36 cellular contexts compared by ENCODE assay signal in genomic region chr17:50551884-50552283, GRCh38. TPM values are rescaled to one million over a fixed set of nuclear protein-coding genes. Genes with fewer than 3 reads are reported as not detected.
"Had no signal": no experiment of that assay in that cellular context is flagged by ENCODE, and none has a peak within 500 bp of the region (broad histone marks: within the 10 kb centered on the region; RNA-seq: fewer than 3 reads in every experiment).

No MANE protein-coding gene starts in this region.

- H3K27ac Mint-ChIP-seq: activated CD4-positive, alpha-beta memory T cell treated with anti-CD3 and anti-CD28 coated beads for 36 hours; activated naive CD4-positive, alpha-beta T cell treated with anti-CD3 and anti-CD28 coated beads, Interleukin-2, amount 10 ng/mL, durations not matched to agents 7 days and 5 days; activated naive CD8-positive, alpha-beta T cell; activated naive CD8-positive, alpha-beta T cell treated with anti-CD3 and anti-CD28 coated beads, Interleukin-2, amount 50 U/mL, for 24 hours; T-helper 1 cell treated with Interleukin-12 subunit alpha and Interleukin-12 subunit beta and Interleukin-4 antibody, amounts not matched to agents 30 μg/mL and 1 μg/mL, for 36 hours; T-helper 2 cell treated with Interferon-gamma antibody and Interleukin-4, amounts not matched to agents 5 μg/mL and 100 μg/mL, for 36 hours; WTC11 had no signal

- H3K4me2 ChIP-seq: PC-9 had no signal

- H3K4me3 ChIP-seq: PC-9, SK-N-MC had no signal

- ATAC-seq: activated CD4-positive, CD25-positive, alpha-beta regulatory T cell treated with anti-CD3 and anti-CD28 coated beads, Interleukin-2, amount 50 U/mL, for 24 hours; activated naive CD8-positive, alpha-beta T cell treated with anti-CD3 and anti-CD28 coated beads, Interleukin-2, amount 50 U/mL, for 24 hours; WTC11 had no signal

- H3K27ac ChIP-seq: PC-9, SK-N-MC had no signal

- H3K27me3 Mint-ChIP-seq: activated CD4-positive, alpha-beta memory T cell treated with anti-CD3 and anti-CD28 coated beads for 36 hours; activated naive CD8-positive, alpha-beta T cell; activated naive CD8-positive, alpha-beta T cell treated with anti-CD3 and anti-CD28 coated beads, Interleukin-2, amount 50 U/mL, for 24 hours; brain had no signal

- H3K36me3 Mint-ChIP-seq: activated CD4-positive, alpha-beta memory T cell treated with anti-CD3 and anti-CD28 coated beads for 36 hours; activated naive CD4-positive, alpha-beta T cell treated with anti-CD3 and anti-CD28 coated beads, Interleukin-2, amount 10 ng/mL, durations not matched to agents 7 days and 5 days; activated naive CD8-positive, alpha-beta T cell; brain; WTC11 had no signal

- H2AFZ ChIP-seq: PC-9 had no signal

- H3K9me3 Mint-ChIP-seq: activated CD4-positive, alpha-beta memory T cell treated with anti-CD3 and anti-CD28 coated beads for 36 hours; activated naive CD4-positive, alpha-beta T cell treated with anti-CD3 and anti-CD28 coated beads, Interleukin-2, amount 10 ng/mL, durations not matched to agents 7 days and 5 days; activated naive CD8-positive, alpha-beta T cell treated with anti-CD3 and anti-CD28 coated beads, Interleukin-2, amount 50 U/mL, for 24 hours; brain; T-helper 1 cell treated with Interleukin-12 subunit alpha and Interleukin-12 subunit beta and Interleukin-4 antibody, amounts not matched to agents 30 μg/mL and 1 μg/mL, for 36 hours; T-helper 2 cell treated with Interferon-gamma antibody and Interleukin-4, amounts not matched to agents 5 μg/mL and 100 μg/mL, for 36 hours; WTC11 had no signal

- DNase-seq: activated CD4-positive, alpha-beta memory T cell treated with anti-CD3 and anti-CD28 coated beads for 36 hours; activated CD4-positive, alpha-beta T cell treated with anti-CD3 and anti-CD28 coated beads for 4 hours; activated CD4-positive, alpha-beta T cell treated with anti-CD3 and anti-CD28 coated beads, Interleukin-2, amount 50 U/mL, for 1 hour; activated CD8-positive, alpha-beta memory T cell treated with anti-CD3 and anti-CD28 coated beads, Interleukin-2, amount 50 U/mL, for 4 hours; activated effector memory CD4-positive, alpha-beta T cell treated with Interleukin-2 at 50 U/mL for 16 hours; activated naive CD4-positive, alpha-beta T cell treated with anti-CD3 and anti-CD28 coated beads, Interleukin-2, amount 10 ng/mL, durations not matched to agents 7 days and 5 days; activated naive CD8-positive, alpha-beta T cell treated with anti-CD3 and anti-CD28 coated beads, Interleukin-2, amount 50 U/mL, for 24 hours; activated T-cell treated with anti-CD3 and anti-CD28 coated beads for 4 hours; activated T-cell treated with anti-CD3 and anti-CD28 coated beads, Interleukin-2, amount 50 U/mL, for 48 hours; anterior cingulate cortex; caudate nucleus; cerebellar nuclear complex; NCI-H1092 treated with DMSO at 0.1 percent for 48 hours; NCI-H1417; NCI-H146; NCI-H187; NCI-H2029 treated with DMSO at 0.1 percent for 48 hours; NCI-H2107; NCI-H2171; NCI-H510A; NCI-H526; NCI-H748 treated with DMSO at 0.1 percent for 48 hours; NK-92 treated with Interleukin-12 subunit alpha and Interleukin-12 subunit beta, amount 100 ng/mL, for 24 hours; PC-9; Right ventricle myocardium superior had no signal

- H3K4me3 Mint-ChIP-seq: activated CD4-positive, alpha-beta memory T cell treated with anti-CD3 and anti-CD28 coated beads for 36 hours; activated naive CD4-positive, alpha-beta T cell treated with anti-CD3 and anti-CD28 coated beads, Interleukin-2, amount 10 ng/mL, durations not matched to agents 7 days and 5 days; activated naive CD8-positive, alpha-beta T cell; activated naive CD8-positive, alpha-beta T cell treated with anti-CD3 and anti-CD28 coated beads, Interleukin-2, amount 50 U/mL, for 24 hours; brain; T-helper 1 cell treated with Interleukin-12 subunit alpha and Interleukin-12 subunit beta and Interleukin-4 antibody, amounts not matched to agents 30 μg/mL and 1 μg/mL, for 36 hours; T-helper 2 cell treated with Interferon-gamma antibody and Interleukin-4, amounts not matched to agents 5 μg/mL and 100 μg/mL, for 36 hours; WTC11 had no signal

- FAIRE-seq: bronchial epithelial cell, RCC 7860 had no signal

RNA-seq across cellular contexts. Expression of gene CACNA1G, which starts 8.6 kb away (rescaled TPM):
- total RNA-seq: bronchial epithelial cell, OCI-LY7 had no signal

RNA-seq across cellular contexts. Expression of gene EPN3, which starts 19.3 kb away (rescaled TPM):
- total RNA-seq: activated CD4-positive, alpha-beta memory T cell treated with anti-CD3 and anti-CD28 coated beads for 36 hours had no signal

RNA-seq across cellular contexts. Expression of gene MYCBPAP, which starts 43.6 kb away (rescaled TPM):
- total RNA-seq: M059J had no signal
